In genomic region chr2:148568597-148568996, GRCh38 we compare ENCODE assay signal across 1 cellular context.
TF ChIP-seq lines count a peak whose summit lies in the region.

No MANE protein-coding gene starts in this region.

TF ChIP-seq in HepG2, 621 proteins besides CTCF, POLR2A, EP300 and RAD21 (continued from another document):
- TF ChIP-seq MLXIP (CRISPR knock-in tag; IDR thresholded peaks at IDR 0.05; ENCODE audit: borderline replicate concordance) (no peak), ZNF230 (CRISPR knock-in tag; IDR thresholded peaks at IDR 0.05) (no peak), ZNF772 (CRISPR knock-in tag; IDR thresholded peaks at IDR 0.05) (no peak), GATAD1 (CRISPR knock-in tag; IDR thresholded peaks at IDR 0.05) (no peak), FLYWCH1 (CRISPR knock-in tag; IDR thresholded peaks at IDR 0.05) (no peak), SYNCRIP (IDR thresholded peaks at IDR 0.05; ENCODE audit: insufficient read depth, low read depth, low read length) (no peak), SP5 (CRISPR knock-in tag; IDR thresholded peaks at IDR 0.05; ENCODE audit: borderline replicate concordance, low read depth) (no peak), SRSF1 (optimal IDR thresholded peaks at IDR 0.05; ENCODE audit: low read depth, low read length) (no peak), PRMT3 (CRISPR knock-in tag; IDR thresholded peaks at IDR 0.05; ENCODE audit: borderline replicate concordance, low read depth) (no peak), GTF2F1 (IDR thresholded peaks at IDR 0.05; ENCODE audit: low read length) (no peak), ZNF383 (CRISPR knock-in tag; IDR thresholded peaks at IDR 0.05; ENCODE audit: borderline replicate concordance) (no peak), TEAD2 (CRISPR knock-in tag; IDR thresholded peaks at IDR 0.05) (no peak), MYC (CRISPR knock-in tag; IDR thresholded peaks at IDR 0.05; ENCODE audit: borderline replicate concordance) (no peak), MTF1 (CRISPR knock-in tag; IDR thresholded peaks at IDR 0.05) (no peak), NFE2L2 (IDR thresholded peaks at IDR 0.05; ENCODE audit: low read length) (no peak)
- TF ChIP-seq, protein P1, sequence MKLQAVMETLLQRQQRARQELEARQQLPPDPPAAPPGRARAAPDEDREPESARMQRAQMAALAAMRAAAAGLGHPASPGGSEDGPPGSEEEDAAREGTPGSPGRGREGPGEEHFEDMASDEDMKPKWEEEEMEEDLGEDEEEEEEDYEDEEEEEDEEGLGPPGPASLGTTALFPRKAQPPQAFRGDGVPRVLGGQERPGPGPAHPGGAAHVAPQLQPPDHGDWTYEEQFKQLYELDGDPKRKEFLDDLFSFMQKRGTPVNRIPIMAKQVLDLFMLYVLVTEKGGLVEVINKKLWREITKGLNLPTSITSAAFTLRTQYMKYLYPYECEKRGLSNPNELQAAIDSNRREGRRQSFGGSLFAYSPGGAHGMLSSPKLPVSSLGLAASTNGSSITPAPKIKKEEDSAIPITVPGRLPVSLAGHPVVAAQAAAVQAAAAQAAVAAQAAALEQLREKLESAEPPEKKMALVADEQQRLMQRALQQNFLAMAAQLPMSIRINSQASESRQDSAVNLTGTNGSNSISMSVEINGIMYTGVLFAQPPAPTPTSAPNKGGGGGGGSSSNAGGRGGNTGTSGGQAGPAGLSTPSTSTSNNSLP (IDR thresholded peaks at IDR 0.05; ENCODE audit: low read depth, low read length): no peak
- TF ChIP-seq, protein P2, sequence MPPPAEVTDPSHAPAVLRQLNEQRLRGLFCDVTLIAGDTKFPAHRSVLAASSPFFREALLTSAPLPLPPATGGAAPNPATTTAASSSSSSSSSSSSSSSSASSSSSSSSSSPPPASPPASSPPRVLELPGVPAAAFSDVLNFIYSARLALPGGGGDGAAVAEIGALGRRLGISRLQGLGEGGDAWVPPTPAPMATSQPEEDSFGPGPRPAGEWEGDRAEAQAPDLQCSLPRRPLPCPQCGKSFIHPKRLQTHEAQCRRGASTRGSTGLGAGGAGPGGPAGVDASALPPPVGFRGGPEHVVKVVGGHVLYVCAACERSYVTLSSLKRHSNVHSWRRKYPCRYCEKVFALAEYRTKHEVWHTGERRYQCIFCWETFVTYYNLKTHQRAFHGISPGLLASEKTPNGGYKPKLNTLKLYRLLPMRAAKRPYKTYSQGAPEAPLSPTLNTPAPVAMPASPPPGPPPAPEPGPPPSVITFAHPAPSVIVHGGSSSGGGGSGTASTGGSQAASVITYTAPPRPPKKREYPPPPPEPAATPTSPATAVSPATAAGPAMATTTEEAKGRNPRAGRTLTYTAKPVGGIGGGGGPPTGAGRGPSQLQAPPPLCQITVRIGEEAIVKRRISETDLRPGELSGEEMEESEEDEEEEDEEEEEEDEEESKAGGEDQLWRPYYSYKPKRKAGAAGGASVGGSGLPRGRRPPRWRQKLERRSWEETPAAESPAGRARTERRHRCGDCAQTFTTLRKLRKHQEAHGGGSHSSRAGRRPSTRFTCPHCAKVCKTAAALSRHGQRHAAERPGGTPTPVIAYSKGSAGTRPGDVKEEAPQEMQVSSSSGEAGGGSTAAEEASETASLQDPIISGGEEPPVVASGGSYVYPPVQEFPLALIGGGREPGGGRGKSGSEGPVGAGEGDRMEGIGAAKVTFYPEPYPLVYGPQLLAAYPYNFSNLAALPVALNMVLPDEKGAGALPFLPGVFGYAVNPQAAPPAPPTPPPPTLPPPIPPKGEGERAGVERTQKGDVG (CRISPR knock-in tag; IDR thresholded peaks at IDR 0.05; ENCODE audit: borderline replicate concordance): no peak
